In the genomic region with DNA sequence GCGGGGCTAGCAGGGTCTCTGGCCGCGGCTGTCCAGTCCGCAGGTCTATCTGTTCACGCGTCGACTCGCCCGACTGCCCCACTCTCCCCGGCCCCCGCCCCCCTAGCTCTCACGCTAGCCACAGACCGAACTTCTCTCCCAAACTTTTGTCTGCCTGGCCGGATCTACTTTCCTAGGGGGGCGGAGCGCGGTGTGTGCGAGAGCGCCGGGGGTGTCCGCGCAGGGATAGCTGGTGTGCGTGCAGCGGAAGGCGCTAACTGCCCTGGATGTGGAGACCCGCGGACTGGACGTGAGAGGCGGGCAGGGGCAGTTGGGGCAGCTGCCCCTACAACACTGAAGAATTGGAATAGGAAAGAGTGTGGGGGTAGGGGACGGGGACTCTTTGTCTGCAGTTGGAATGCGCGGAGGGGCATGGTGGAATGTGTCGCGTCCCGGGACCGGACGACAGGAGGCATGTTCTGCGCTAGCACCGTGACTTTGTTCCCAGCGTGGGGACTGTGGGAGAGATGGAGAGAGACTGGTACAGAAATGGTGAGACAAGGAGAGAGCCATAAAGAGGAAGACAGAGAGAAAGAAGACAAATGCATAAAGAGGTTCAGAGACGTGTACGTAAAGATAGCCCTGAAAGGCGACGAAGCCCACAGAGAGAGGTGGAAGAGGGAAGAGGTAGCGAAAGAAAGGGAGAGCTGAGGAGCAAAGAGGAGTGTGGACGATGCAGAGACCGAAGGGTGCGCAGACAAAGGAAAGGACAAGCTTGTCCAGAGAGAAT, we compare ENCODE assay signal across 1 cellular context.
TF ChIP-seq lines count a peak whose summit lies in the region.

TSS of gene AJUBA (minus strand) at position 75 of the 769 bp plus-strand sequence. CDS start 285 bp downstream, outside the sequence.

TF ChIP-seq in GM12878, 131 proteins besides CTCF, POLR2A, EP300 and RAD21 (continued from another document and continues in another):
- no peak for TF ChIP-seq USF2 (IDR thresholded peaks at IDR 0.05; ENCODE audit: borderline replicate concordance, low read depth, low read length)
- peak; percentile 97 for TF ChIP-seq IKZF1 (conservative IDR thresholded peaks at IDR 0.05)
- no peak for TF ChIP-seq BRCA1 (IDR thresholded peaks at IDR 0.05; ENCODE audit: low read depth, low read length)
- TF ChIP-seq CHD4 (IDR thresholded peaks at IDR 0.05) = no peak
- TF ChIP-seq CREM (IDR thresholded peaks at IDR 0.05; ENCODE audit: low read depth) = 0 out of 2 replicates have a peak, but pooled peaks have one; percentile 37
- TF ChIP-seq EED (IDR thresholded peaks at IDR 0.05; ENCODE audit: low read depth) = peak; percentile 80
- TF ChIP-seq PBX3 (IDR thresholded peaks at IDR 0.05; ENCODE audit: insufficient replicate concordance, low read depth, low read length) = peak; percentile 33
- TF ChIP-seq, protein P1, sequence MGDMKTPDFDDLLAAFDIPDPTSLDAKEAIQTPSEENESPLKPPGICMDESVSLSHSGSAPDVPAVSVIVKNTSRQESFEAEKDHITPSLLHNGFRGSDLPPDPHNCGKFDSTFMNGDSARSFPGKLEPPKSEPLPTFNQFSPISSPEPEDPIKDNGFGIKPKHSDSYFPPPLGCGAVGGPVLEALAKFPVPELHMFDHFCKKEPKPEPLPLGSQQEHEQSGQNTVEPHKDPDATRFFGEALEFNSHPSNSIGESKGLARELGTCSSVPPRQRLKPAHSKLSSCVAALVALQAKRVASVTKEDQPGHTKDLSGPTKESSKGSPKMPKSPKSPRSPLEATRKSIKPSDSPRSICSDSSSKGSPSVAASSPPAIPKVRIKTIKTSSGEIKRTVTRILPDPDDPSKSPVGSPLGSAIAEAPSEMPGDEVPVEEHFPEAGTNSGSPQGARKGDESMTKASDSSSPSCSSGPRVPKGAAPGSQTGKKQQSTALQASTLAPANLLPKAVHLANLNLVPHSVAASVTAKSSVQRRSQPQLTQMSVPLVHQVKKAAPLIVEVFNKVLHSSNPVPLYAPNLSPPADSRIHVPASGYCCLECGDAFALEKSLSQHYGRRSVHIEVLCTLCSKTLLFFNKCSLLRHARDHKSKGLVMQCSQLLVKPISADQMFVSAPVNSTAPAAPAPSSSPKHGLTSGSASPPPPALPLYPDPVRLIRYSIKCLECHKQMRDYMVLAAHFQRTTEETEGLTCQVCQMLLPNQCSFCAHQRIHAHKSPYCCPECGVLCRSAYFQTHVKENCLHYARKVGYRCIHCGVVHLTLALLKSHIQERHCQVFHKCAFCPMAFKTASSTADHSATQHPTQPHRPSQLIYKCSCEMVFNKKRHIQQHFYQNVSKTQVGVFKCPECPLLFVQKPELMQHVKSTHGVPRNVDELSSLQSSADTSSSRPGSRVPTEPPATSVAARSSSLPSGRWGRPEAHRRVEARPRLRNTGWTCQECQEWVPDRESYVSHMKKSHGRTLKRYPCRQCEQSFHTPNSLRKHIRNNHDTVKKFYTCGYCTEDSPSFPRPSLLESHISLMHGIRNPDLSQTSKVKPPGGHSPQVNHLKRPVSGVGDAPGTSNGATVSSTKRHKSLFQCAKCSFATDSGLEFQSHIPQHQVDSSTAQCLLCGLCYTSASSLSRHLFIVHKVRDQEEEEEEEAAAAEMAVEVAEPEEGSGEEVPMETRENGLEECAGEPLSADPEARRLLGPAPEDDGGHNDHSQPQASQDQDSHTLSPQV (IDR thresholded peaks at IDR 0.05) = no peak
- TF ChIP-seq YBX1 (IDR thresholded peaks at IDR 0.05) = 0 out of 2 replicates have a peak, but pooled peaks have one; percentile 21
- no peak for TF ChIP-seq NR2C1 (IDR thresholded peaks at IDR 0.05)
- TF ChIP-seq, protein P2, sequence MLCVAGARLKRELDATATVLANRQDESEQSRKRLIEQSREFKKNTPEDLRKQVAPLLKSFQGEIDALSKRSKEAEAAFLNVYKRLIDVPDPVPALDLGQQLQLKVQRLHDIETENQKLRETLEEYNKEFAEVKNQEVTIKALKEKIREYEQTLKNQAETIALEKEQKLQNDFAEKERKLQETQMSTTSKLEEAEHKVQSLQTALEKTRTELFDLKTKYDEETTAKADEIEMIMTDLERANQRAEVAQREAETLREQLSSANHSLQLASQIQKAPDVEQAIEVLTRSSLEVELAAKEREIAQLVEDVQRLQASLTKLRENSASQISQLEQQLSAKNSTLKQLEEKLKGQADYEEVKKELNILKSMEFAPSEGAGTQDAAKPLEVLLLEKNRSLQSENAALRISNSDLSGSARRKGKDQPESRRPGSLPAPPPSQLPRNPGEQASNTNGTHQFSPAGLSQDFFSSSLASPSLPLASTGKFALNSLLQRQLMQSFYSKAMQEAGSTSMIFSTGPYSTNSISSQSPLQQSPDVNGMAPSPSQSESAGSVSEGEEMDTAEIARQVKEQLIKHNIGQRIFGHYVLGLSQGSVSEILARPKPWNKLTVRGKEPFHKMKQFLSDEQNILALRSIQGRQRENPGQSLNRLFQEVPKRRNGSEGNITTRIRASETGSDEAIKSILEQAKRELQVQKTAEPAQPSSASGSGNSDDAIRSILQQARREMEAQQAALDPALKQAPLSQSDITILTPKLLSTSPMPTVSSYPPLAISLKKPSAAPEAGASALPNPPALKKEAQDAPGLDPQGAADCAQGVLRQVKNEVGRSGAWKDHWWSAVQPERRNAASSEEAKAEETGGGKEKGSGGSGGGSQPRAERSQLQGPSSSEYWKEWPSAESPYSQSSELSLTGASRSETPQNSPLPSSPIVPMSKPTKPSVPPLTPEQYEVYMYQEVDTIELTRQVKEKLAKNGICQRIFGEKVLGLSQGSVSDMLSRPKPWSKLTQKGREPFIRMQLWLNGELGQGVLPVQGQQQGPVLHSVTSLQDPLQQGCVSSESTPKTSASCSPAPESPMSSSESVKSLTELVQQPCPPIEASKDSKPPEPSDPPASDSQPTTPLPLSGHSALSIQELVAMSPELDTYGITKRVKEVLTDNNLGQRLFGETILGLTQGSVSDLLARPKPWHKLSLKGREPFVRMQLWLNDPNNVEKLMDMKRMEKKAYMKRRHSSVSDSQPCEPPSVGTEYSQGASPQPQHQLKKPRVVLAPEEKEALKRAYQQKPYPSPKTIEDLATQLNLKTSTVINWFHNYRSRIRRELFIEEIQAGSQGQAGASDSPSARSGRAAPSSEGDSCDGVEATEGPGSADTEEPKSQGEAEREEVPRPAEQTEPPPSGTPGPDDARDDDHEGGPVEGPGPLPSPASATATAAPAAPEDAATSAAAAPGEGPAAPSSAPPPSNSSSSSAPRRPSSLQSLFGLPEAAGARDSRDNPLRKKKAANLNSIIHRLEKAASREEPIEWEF (IDR thresholded peaks at IDR 0.05; ENCODE audit: insufficient replicate concordance, low read depth, low read length) = no peak
- TF ChIP-seq POLR2AphosphoS5 (IDR thresholded peaks at IDR 0.05; ENCODE audit: low read length) = no peak
- peak; percentile 28; the same call in 1 of the 2 replicates for TF ChIP-seq RUNX3 (IDR thresholded peaks at IDR 0.05; ENCODE audit: low read length)
- peak; percentile 91 for TF ChIP-seq CHD2 (IDR thresholded peaks at IDR 0.05; ENCODE audit: borderline replicate concordance, low read depth, low read length)
- TF ChIP-seq NR2F1 (conservative IDR thresholded peaks at IDR 0.05) = 0 out of 2 replicates have a peak, but pooled peaks have one; percentile 8
- TF ChIP-seq IRF4 (IDR thresholded peaks at IDR 0.05; ENCODE audit: low read depth, low read length) = 0 out of 2 replicates have a peak, but pooled peaks have one; percentile 32
- 0 out of 2 replicates have a peak, but pooled peaks have one; percentile 28 for TF ChIP-seq DPF2 (IDR thresholded peaks at IDR 0.05)
- TF ChIP-seq, protein P3, sequence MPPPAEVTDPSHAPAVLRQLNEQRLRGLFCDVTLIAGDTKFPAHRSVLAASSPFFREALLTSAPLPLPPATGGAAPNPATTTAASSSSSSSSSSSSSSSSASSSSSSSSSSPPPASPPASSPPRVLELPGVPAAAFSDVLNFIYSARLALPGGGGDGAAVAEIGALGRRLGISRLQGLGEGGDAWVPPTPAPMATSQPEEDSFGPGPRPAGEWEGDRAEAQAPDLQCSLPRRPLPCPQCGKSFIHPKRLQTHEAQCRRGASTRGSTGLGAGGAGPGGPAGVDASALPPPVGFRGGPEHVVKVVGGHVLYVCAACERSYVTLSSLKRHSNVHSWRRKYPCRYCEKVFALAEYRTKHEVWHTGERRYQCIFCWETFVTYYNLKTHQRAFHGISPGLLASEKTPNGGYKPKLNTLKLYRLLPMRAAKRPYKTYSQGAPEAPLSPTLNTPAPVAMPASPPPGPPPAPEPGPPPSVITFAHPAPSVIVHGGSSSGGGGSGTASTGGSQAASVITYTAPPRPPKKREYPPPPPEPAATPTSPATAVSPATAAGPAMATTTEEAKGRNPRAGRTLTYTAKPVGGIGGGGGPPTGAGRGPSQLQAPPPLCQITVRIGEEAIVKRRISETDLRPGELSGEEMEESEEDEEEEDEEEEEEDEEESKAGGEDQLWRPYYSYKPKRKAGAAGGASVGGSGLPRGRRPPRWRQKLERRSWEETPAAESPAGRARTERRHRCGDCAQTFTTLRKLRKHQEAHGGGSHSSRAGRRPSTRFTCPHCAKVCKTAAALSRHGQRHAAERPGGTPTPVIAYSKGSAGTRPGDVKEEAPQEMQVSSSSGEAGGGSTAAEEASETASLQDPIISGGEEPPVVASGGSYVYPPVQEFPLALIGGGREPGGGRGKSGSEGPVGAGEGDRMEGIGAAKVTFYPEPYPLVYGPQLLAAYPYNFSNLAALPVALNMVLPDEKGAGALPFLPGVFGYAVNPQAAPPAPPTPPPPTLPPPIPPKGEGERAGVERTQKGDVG (CRISPR knock-in tag; IDR thresholded peaks at IDR 0.05) = no peak
- TF ChIP-seq, protein P4, sequence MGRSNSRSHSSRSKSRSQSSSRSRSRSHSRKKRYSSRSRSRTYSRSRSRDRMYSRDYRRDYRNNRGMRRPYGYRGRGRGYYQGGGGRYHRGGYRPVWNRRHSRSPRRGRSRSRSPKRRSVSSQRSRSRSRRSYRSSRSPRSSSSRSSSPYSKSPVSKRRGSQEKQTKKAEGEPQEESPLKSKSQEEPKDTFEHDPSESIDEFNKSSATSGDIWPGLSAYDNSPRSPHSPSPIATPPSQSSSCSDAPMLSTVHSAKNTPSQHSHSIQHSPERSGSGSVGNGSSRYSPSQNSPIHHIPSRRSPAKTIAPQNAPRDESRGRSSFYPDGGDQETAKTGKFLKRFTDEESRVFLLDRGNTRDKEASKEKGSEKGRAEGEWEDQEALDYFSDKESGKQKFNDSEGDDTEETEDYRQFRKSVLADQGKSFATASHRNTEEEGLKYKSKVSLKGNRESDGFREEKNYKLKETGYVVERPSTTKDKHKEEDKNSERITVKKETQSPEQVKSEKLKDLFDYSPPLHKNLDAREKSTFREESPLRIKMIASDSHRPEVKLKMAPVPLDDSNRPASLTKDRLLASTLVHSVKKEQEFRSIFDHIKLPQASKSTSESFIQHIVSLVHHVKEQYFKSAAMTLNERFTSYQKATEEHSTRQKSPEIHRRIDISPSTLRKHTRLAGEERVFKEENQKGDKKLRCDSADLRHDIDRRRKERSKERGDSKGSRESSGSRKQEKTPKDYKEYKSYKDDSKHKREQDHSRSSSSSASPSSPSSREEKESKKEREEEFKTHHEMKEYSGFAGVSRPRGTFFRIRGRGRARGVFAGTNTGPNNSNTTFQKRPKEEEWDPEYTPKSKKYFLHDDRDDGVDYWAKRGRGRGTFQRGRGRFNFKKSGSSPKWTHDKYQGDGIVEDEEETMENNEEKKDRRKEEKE (IDR thresholded peaks at IDR 0.05) = no peak
- no peak for TF ChIP-seq ZNF622 (IDR thresholded peaks at IDR 0.05)
- peak; percentile 62; the same call in 1 of the 2 replicates for TF ChIP-seq LARP7 (IDR thresholded peaks at IDR 0.05)
- TF ChIP-seq RAD51 (IDR thresholded peaks at IDR 0.05) = no peak
- TF ChIP-seq, protein P5, sequence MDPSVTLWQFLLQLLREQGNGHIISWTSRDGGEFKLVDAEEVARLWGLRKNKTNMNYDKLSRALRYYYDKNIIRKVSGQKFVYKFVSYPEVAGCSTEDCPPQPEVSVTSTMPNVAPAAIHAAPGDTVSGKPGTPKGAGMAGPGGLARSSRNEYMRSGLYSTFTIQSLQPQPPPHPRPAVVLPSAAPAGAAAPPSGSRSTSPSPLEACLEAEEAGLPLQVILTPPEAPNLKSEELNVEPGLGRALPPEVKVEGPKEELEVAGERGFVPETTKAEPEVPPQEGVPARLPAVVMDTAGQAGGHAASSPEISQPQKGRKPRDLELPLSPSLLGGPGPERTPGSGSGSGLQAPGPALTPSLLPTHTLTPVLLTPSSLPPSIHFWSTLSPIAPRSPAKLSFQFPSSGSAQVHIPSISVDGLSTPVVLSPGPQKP (IDR thresholded peaks at IDR 0.05; ENCODE audit: low read depth, low read length) = peak; percentile 38; the same call in 1 of the 2 replicates
- TF ChIP-seq, protein P6, sequence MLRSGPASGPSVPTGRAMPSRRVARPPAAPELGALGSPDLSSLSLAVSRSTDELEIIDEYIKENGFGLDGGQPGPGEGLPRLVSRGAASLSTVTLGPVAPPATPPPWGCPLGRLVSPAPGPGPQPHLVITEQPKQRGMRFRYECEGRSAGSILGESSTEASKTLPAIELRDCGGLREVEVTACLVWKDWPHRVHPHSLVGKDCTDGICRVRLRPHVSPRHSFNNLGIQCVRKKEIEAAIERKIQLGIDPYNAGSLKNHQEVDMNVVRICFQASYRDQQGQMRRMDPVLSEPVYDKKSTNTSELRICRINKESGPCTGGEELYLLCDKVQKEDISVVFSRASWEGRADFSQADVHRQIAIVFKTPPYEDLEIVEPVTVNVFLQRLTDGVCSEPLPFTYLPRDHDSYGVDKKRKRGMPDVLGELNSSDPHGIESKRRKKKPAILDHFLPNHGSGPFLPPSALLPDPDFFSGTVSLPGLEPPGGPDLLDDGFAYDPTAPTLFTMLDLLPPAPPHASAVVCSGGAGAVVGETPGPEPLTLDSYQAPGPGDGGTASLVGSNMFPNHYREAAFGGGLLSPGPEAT (IDR thresholded peaks at IDR 0.05; ENCODE audit: low read depth) = peak; percentile 35; the same call in 1 of the 2 replicates
- peak; percentile 21 for TF ChIP-seq SUZ12 (IDR thresholded peaks at IDR 0.05; ENCODE audit: unreplicated experiment)
- peak; percentile 51; the same call in 1 of the 2 replicates for TF ChIP-seq MLLT1 (IDR thresholded peaks at IDR 0.05)
